In genomic region chr16:48622456-48623303, GRCh38 we compare ENCODE assay signal across 8 cellular contexts. TPM values are rescaled to one million over a fixed set of nuclear protein-coding genes. Genes with fewer than 3 reads are reported as not detected.
DNase-seq lines count a peak whose midpoint lies in the region; ATAC-seq and TF ChIP-seq lines count a peak whose summit lies in the region.

No MANE protein-coding gene starts in this region.

- TF ChIP-seq POLR2A in heart left ventricle (IDR thresholded peaks at IDR 0.05) (no peak), upper lobe of left lung (IDR thresholded peaks at IDR 0.05) (no peak)

- peaks cover 4% of the 10 kb centered on the region for H3K27me3 Mint-ChIP-seq in activated T-helper 2 cell treated with anti-CD3 and anti-CD28 coated beads, Interferon-gamma antibody, Interleukin-2, Interleukin-4, amounts not matched to agents 10 μg/mL and 5 μg/mL and 100 μg/mL, durations not matched to agents 14 hours and 24 hours and 36 hours (ENCODE audit: low read depth)

- H3K9me3 ChIP-seq in heart left ventricle (no peaks in the 10 kb centered on the region), left lung (no peaks in the 10 kb centered on the region), upper lobe of left lung (no peaks in the 10 kb centered on the region)

- peaks cover 0 to 60% (median 30%) of the 10 kb centered on the region in 12 donors for H3K4me1 ChIP-seq in heart left ventricle
- peaks cover 14 to 66% of the 10 kb centered on the region in 2 donors for H3K4me1 ChIP-seq in left lung
- H3K4me1 ChIP-seq in upper lobe of left lung, result peaks cover 35 to 53% (median 42%) of the 10 kb centered on the region in 4 donors

- H3K4me3 ChIP-seq in heart left ventricle, result peak overlapping the region in 11 of 12 donors; percentile 6 to 65 (median 52)
- peak overlapping the region; percentile 29 to 42 for H3K4me3 ChIP-seq in left lung
- peak overlapping the region in 3 of 4 donors; percentile 45 to 59 (median 53) for H3K4me3 ChIP-seq in upper lobe of left lung

- TF ChIP-seq CTCF in heart left ventricle (IDR thresholded peaks at IDR 0.05), result no peak
- no peak for TF ChIP-seq CTCF in left lung (IDR thresholded peaks at IDR 0.05)
- TF ChIP-seq CTCF in upper lobe of left lung (IDR thresholded peaks at IDR 0.05), result no peak

- H3K27ac ChIP-seq in heart left ventricle (peak overlapping the region in 6 of 12 donors; percentile 53 to 86 (median 64)), left lung (peak overlapping the region; percentile 66 to 91), upper lobe of left lung (peak overlapping the region; percentile 68 to 90 (median 84))

- intact Hi-C loops in heart left ventricle (cut with DNase I) (loop anchor here (2.0 to 10.0 kb wide), 17 partner anchors 76 to 390 kb away; partner anchors contain the start of genes ABCC11 (in 2 of the 10), LONP2 (in 2 of the 10) and SIAH1 (in 2 of the 10)), left cardiac atrium (cut with DNase I) (loop anchor here (2.0 to 10.0 kb wide), 5 partner anchors 80 to 390 kb away; no protein-coding TSS in a partner anchor), left lung (cut with DNase I) (loop anchor here in 1 of 2 donors (10.0 kb wide), 1 partner anchor 258 kb away; no protein-coding TSS in a partner anchor)
- intact Hi-C loops in activated T-helper 2 cell treated with anti-CD3 and anti-CD28 coated beads, Interferon-gamma antibody, Interleukin-2, Interleukin-4, amounts not matched to agents 10 μg/mL and 5 μg/mL and 100 μg/mL, durations not matched to agents 14 hours and 24 hours and 36 hours (cut with micrococcal nuclease), result loop anchor here (1.0 kb wide), 2 partner anchors 9 to 269 kb away; no protein-coding TSS in a partner anchor

- no peak for DNase-seq in heart left ventricle
- DNase-seq in left cardiac atrium, result no peak
- peak; percentile 13 for DNase-seq in activated T-helper 2 cell treated with anti-CD3 and anti-CD28 coated beads, Interferon-gamma antibody, Interleukin-2, Interleukin-4, amounts not matched to agents 10 μg/mL and 5 μg/mL and 100 μg/mL, durations not matched to agents 14 hours and 24 hours and 36 hours (ENCODE audit: low spot score)
- DNase-seq in left lung, result no peak
- peak; percentile 20 to 56 for DNase-seq in upper lobe of left lung
- no peak for DNase-seq in MV-4-11 (lab: John Stamatoyannopoulos, UW)

- no peaks in the 10 kb centered on the region for H3K36me3 Mint-ChIP-seq in activated T-helper 2 cell treated with anti-CD3 and anti-CD28 coated beads, Interferon-gamma antibody, Interleukin-2, Interleukin-4, amounts not matched to agents 10 μg/mL and 5 μg/mL and 100 μg/mL, durations not matched to agents 14 hours and 24 hours and 36 hours (ENCODE audit: low read depth)

- H3K4me1 Mint-ChIP-seq in activated T-helper 2 cell treated with anti-CD3 and anti-CD28 coated beads, Interferon-gamma antibody, Interleukin-2, Interleukin-4, amounts not matched to agents 10 μg/mL and 5 μg/mL and 100 μg/mL, durations not matched to agents 14 hours and 24 hours and 36 hours (ENCODE audit: low read depth), result peaks cover 29% of the 10 kb centered on the region

- H3K36me3 ChIP-seq in heart left ventricle, result no peaks in the 10 kb centered on the region
- no peaks in the 10 kb centered on the region for H3K36me3 ChIP-seq in left lung
- H3K36me3 ChIP-seq in upper lobe of left lung, result no peaks in the 10 kb centered on the region

- peak overlapping the region; percentile 66 for H3K27ac Mint-ChIP-seq in activated T-helper 2 cell treated with anti-CD3 and anti-CD28 coated beads, Interferon-gamma antibody, Interleukin-2, Interleukin-4, amounts not matched to agents 10 μg/mL and 5 μg/mL and 100 μg/mL, durations not matched to agents 14 hours and 24 hours and 36 hours

- ATAC-seq in heart left ventricle (no peak), left cardiac atrium (no peak), left lung (no peak), upper lobe of left lung (ENCODE audit: low FRiP score in 2 of 2) (no peak), HG03196 (IDR thresholded peaks at IDR 0.05; ENCODE audit: unreplicated experiment) (no peak), HG03095 (IDR thresholded peaks at IDR 0.05; ENCODE audit: unreplicated experiment) (no peak)

- H3K27me3 ChIP-seq in heart left ventricle, result no peaks in the 10 kb centered on the region
- H3K27me3 ChIP-seq in left lung, result no peaks in the 10 kb centered on the region
- no peaks in the 10 kb centered on the region for H3K27me3 ChIP-seq in upper lobe of left lung

- no peaks in the 10 kb centered on the region for H3K9me3 Mint-ChIP-seq in activated T-helper 2 cell treated with anti-CD3 and anti-CD28 coated beads, Interferon-gamma antibody, Interleukin-2, Interleukin-4, amounts not matched to agents 10 μg/mL and 5 μg/mL and 100 μg/mL, durations not matched to agents 14 hours and 24 hours and 36 hours

- peak overlapping the region; percentile 79 for H3K4me3 Mint-ChIP-seq in activated T-helper 2 cell treated with anti-CD3 and anti-CD28 coated beads, Interferon-gamma antibody, Interleukin-2, Interleukin-4, amounts not matched to agents 10 μg/mL and 5 μg/mL and 100 μg/mL, durations not matched to agents 14 hours and 24 hours and 36 hours (ENCODE audit: low read depth)

- WGBS in heart left ventricle, 4 donors, result 40 to 45% (median 44%) methylated on average over 25 of the region's 25 CpGs
- 42% methylated on average over 25 of the region's 25 CpGs for WGBS in upper lobe of left lung, 2 donors

- no peak for TF ChIP-seq EP300 in upper lobe of left lung (IDR thresholded peaks at IDR 0.05)

RNA-seq across cellular contexts. Expression of gene N4BP1, which starts 12.7 kb away (rescaled TPM):
- total RNA-seq in heart left ventricle (10 to 100 TPM; 14.9 to 28.7 (median 20.8) TPM), left cardiac atrium (10 to 100 TPM; 19.2 to 22.5 TPM), left lung (10 to 100 TPM; 41.0 to 54.6 TPM), upper lobe of left lung (10 to 100 TPM; 33.5 to 78.6 (median 53.1) TPM)
- 1 to 10 TPM; 5.4 to 9.7 TPM for polyA plus RNA-seq in heart left ventricle
- total RNA-seq in activated T-helper 2 cell treated with anti-CD3 and anti-CD28 coated beads, Interferon-gamma antibody, Interleukin-2, Interleukin-4, amounts not matched to agents 10 μg/mL and 5 μg/mL and 100 μg/mL, durations not matched to agents 14 hours and 24 hours and 36 hours, result 34.3 and 40.3 TPM in 2 replicates

Comparison
In these comparisons a context has a peak if more than half of its experiments do, and no peak if none do; other contexts are left out.
1. DNase-seq: peak in activated T-helper 2 cell treated with anti-CD3 and anti-CD28 coated beads, Interferon-gamma antibody, Interleukin-2, Interleukin-4, amounts not matched to agents 10 μg/mL and 5 μg/mL and 100 μg/mL, durations not matched to agents 14 hours and 24 hours and 36 hours (single experiment) and upper lobe of left lung (2 of 2); none in heart left ventricle (0 of 5), left cardiac atrium (single experiment), left lung (0 of 2) and MV-4-11 (single experiment).
2. Peak in every context shown above with its lines, with median percentiles within 50 percentile points of each other: H3K4me3 ChIP-seq.